10 cellular contexts compared by ENCODE assay signal in genomic region chr7:130149575-130150139, GRCh38.
DNase-seq lines count a peak whose midpoint lies in the region; ATAC-seq lines count a peak whose summit lies in the region.
"Had no signal": no experiment of that assay in that cellular context is flagged by ENCODE, and none has a peak within 500 bp of the region (broad histone marks: within the 10 kb centered on the region; RNA-seq: fewer than 3 reads in every experiment).

No MANE protein-coding gene starts in this region.

- peak; percentile 69 for ATAC-seq in GM21447 (IDR thresholded peaks at IDR 0.05; ENCODE audit: unreplicated experiment)

- DNase-seq in DMS79 treated with DMSO at 0.1 percent for 48 hours (lab: John Stamatoyannopoulos, UW): peak; percentile 98
- DNase-seq in NCI-H1417 (lab: John Stamatoyannopoulos, UW): peak; percentile 46 to 87 (median 78)
- peak; percentile 79 for DNase-seq in germinal center (ENCODE audit: low spot score)
- DNase-seq in T-helper 1 cell: no peak
- no peak for DNase-seq in hepatic stellate cell (ENCODE audit: low spot score)
- DNase-seq in Kasumi-1 (lab: John Stamatoyannopoulos, UW): no peak
- no peak for DNase-seq in glomerular visceral epithelial cell (ENCODE audit: extremely low spot score)
- DNase-seq: DND-41, NCI-H2227 treated with DMSO at 0.1 percent for 48 hours had no signal

Comparison
In these comparisons a context has a peak if more than half of its experiments do, and no peak if none do; other contexts are left out.
1. DNase-seq: peak in DMS79 treated with DMSO at 0.1 percent for 48 hours (single experiment), NCI-H1417 (3 of 3) and germinal center (single experiment); none in T-helper 1 cell (0 of 5), hepatic stellate cell (single experiment), Kasumi-1 (0 of 2) and glomerular visceral epithelial cell (single experiment).